Comparison of ENCODE assay signal across 8 cellular contexts in the genomic region with DNA sequence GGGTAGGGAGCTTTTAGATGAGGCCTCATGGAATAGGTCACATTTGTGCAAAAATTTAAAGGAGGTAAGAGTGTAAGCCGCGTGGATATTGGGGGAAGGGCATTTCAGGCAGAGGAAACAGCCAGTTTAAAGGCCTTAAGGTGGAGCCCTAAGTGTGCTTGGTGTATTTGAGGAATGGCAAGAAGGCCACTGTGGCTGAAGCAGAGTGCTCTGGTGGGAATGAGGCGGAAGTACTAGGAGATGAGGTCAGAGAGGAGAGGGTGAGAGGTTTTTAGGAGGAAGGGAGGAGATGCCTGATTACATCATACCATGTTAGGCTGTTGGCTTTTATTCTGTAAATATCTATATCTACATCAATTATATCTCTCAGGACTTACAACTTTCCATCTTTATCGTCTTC.
DNase-seq lines count a peak whose midpoint lies in the region; TF ChIP-seq lines count a peak whose summit lies in the region.
"Not testable (repeated sequence)": the region's sequence is repeated elsewhere in the genome, so short reads cannot be mapped to it uniquely, and the experiment has no call there.

No MANE protein-coding gene starts in this region.

- not testable (repeated sequence) for H3K4me3 ChIP-seq in Karpas-422 (ENCODE audit: low read length); fibroblast of mammary gland (ENCODE audit: control insufficient read depth, low read depth, low read length); neutrophil (ENCODE audit: low read depth in 1 of 2, low read length in 1 of 2)

- H3K9me3 ChIP-seq in Karpas-422 (ENCODE audit: low read length); neutrophil: not testable (repeated sequence)

- H2AFZ ChIP-seq in Karpas-422 (ENCODE audit: low read length) = not testable (repeated sequence)

- H3K27me3 ChIP-seq in Karpas-422 (ENCODE audit: low read length); neutrophil: not testable (repeated sequence)

- not testable (repeated sequence) for H3K9me2 ChIP-seq in Karpas-422 (replicated peaks; ENCODE audit: insufficient read depth, low read length)

- TF ChIP-seq CTCF in fibroblast of mammary gland (conservative IDR thresholded peaks at IDR 0.05; ENCODE audit: control insufficient read depth, insufficient read depth, low read depth, low read length); neutrophil (IDR thresholded peaks at IDR 0.05): not testable (repeated sequence)

- H3K36me3 ChIP-seq in Karpas-422 (ENCODE audit: insufficient read depth, low read length); neutrophil: not testable (repeated sequence)

- H3K9ac ChIP-seq in Karpas-422 (ENCODE audit: low read length) = not testable (repeated sequence)

- H3K4me2 ChIP-seq in Karpas-422 (ENCODE audit: low read depth, low read length, poor library complexity, severe bottlenecking) = not testable (repeated sequence)

- not testable (repeated sequence) for H4K20me1 ChIP-seq in Karpas-422 (ENCODE audit: insufficient read depth, low read depth, low read length)

- H3K79me2 ChIP-seq in Karpas-422 (ENCODE audit: low read length) = not testable (repeated sequence)

- not testable (repeated sequence) for H3K4me1 ChIP-seq in Karpas-422 (ENCODE audit: low read length); neutrophil (ENCODE audit: control insufficient read depth in 1 of 2, insufficient read depth in 1 of 2, low read depth in 1 of 2, low read length in 1 of 2)

- H3K27ac ChIP-seq in Karpas-422 (ENCODE audit: low read length) = not testable (repeated sequence)
- H3K27ac ChIP-seq in neutrophil = peak overlapping the region; percentile 33

- DNase-seq in A172 (ENCODE audit: low spot score) (peak; percentile 2), ELF-1 (ENCODE audit: low read depth, low spot score) (peak; percentile 35), Karpas-422 (peak; percentile 19), OCI-M1 (lab: John Stamatoyannopoulos, UW) (peak; percentile 35), amniotic epithelial cell (ENCODE audit: low read depth) (peak; percentile 5), fibroblast of mammary gland (ENCODE audit: low read depth) (peak; percentile 5), iris pigment epithelial cell (ENCODE audit: low read depth) (peak; percentile 10)
